ENCODE assay signal across 32 cellular contexts in genomic region chr2:62795341-62795740, GRCh38.
"Had no signal": no experiment of that assay in that cellular context is flagged by ENCODE, and none has a peak within 500 bp of the region (broad histone marks: within the 10 kb centered on the region; RNA-seq: fewer than 3 reads in every experiment).

No MANE protein-coding gene starts in this region.

- ATAC-seq: activated CD8-positive, alpha-beta T cell treated with anti-CD3 and anti-CD28 coated beads for 36 hours; activated T-cell treated with anti-CD3 and anti-CD28 coated beads, Interleukin-2, amount 50 U/mL, for 72 hours; activated T-helper 17 cell treated with anti-CD3 and anti-CD28 coated beads, Interleukin-2, amount 50 U/mL, for 72 hours; Right ventricle myocardium inferior had no signal

- H3K9me3 ChIP-seq: Peyer's patch had no signal

- H3K27ac ChIP-seq: brain microvascular endothelial cell, Peyer's patch, WERI-Rb-1 had no signal

- H3K4me3 ChIP-seq: Peyer's patch had no signal

- H3K36me3 ChIP-seq: brain microvascular endothelial cell, Peyer's patch, WERI-Rb-1 had no signal

- H3K27me3 ChIP-seq: brain microvascular endothelial cell, Peyer's patch had no signal

- DNase-seq: activated CD4-positive, alpha-beta T cell treated with anti-CD3 and anti-CD28 coated beads for 1 hour; activated CD4-positive, alpha-beta T cell treated with anti-CD3 and anti-CD28 coated beads, Interleukin-2, amount 10 ng/mL, durations not matched to agents 24 days and 14 days; activated CD4-positive, alpha-beta T cell treated with anti-CD3 and anti-CD28 coated beads, Interleukin-2, amount 50 U/mL, for 4 hours; activated CD4-positive, CD25-positive, alpha-beta regulatory T cell; activated CD8-positive, alpha-beta T cell treated with anti-CD3 and anti-CD28 coated beads for 36 hours; activated effector memory CD4-positive, alpha-beta T cell treated with anti-CD3 and anti-CD28 coated beads, Interleukin-2, amount 50 U/mL, for 16 hours; activated naive CD4-positive, alpha-beta T cell; activated naive CD4-positive, alpha-beta T cell treated with anti-CD3 and anti-CD28 coated beads, Interleukin-2, amount 50 U/mL, for 16 hours; activated naive CD8-positive, alpha-beta T cell treated with anti-CD3 and anti-CD28 coated beads for 36 hours; activated T-cell treated with anti-CD3 and anti-CD28 coated beads, Interleukin-2, amount 50 U/mL, for 1 hour; activated T-cell treated with anti-CD3 and anti-CD28 coated beads, Interleukin-2, amount 50 U/mL, for 72 hours; amniotic stem cell; aorta; brain microvascular endothelial cell; central memory CD4-positive, alpha-beta T cell; Kasumi-1; MM.1S; NCI-H1092 treated with DMSO at 0.1 percent for 48 hours; NCI-H187; NCI-H2107; NCI-H510A; NCI-H526; NK-92 treated with Interleukin-12 subunit alpha and Interleukin-12 subunit beta, amount 100 ng/mL, for 24 hours; Peyer's patch; RPMI8226; SIG-M5; SW 1271; T-helper 1 cell; T1000; WERI-Rb-1 had no signal
